18 cellular contexts compared by ENCODE assay signal in genomic region chr6:155374681-155375080, GRCh38.
A peak's percentile ranks its signal among the peaks of the same experiment; 100 is the strongest.
DNase-seq lines count a peak whose midpoint lies in the region; ATAC-seq and TF ChIP-seq lines count a peak whose summit lies in the region.
"Had no signal": no experiment of that assay in that cellular context is flagged by ENCODE, and none has a peak within 500 bp of the region (broad histone marks: within the 10 kb centered on the region; RNA-seq: fewer than 3 reads in every experiment).

No MANE protein-coding gene starts in this region.

- POLR2A ChIA-PET in IMR-90 (lab: Charles Lee; ENCODE audit: unreplicated experiment): no interaction called here
- POLR2A ChIA-PET in activated CD4-positive, alpha-beta memory T cell treated with anti-CD3 and anti-CD28 coated beads for 36 hours (lab: Charles Lee): no interaction called here

- no peak overlapping the region for H2BK120ac ChIP-seq in IMR-90 (ENCODE audit: low read depth, low read length)

- no peaks in the 10 kb centered on the region for H3K9me3 Mint-ChIP-seq in activated CD4-positive, alpha-beta memory T cell treated with anti-CD3 and anti-CD28 coated beads for 36 hours
- peaks cover 8% of the 10 kb centered on the region for H3K9me3 Mint-ChIP-seq in activated CD4-positive, alpha-beta T cell treated with anti-CD3 and anti-CD28 coated beads, Interleukin-2, amount 10 ng/mL, durations not matched to agents 24 days and 14 days
- H3K9me3 Mint-ChIP-seq: CD4-positive, alpha-beta T cell; CD8-positive, alpha-beta memory T cell had no signal

- no CpG with 5 or more reads among the region's 2 CpGs for WGBS in IMR-90 (ENCODE audit: extremely low coverage in 2 of 2, insufficient read length in 1 of 2), 2 experiments

- no peak overlapping the region for H3K23ac ChIP-seq in IMR-90 (ENCODE audit: low read depth, low read length)

- no peaks in the 10 kb centered on the region for H3K27me3 Mint-ChIP-seq in activated CD4-positive, alpha-beta memory T cell treated with anti-CD3 and anti-CD28 coated beads for 36 hours
- H3K27me3 Mint-ChIP-seq in activated CD4-positive, alpha-beta T cell treated with anti-CD3 and anti-CD28 coated beads, Interleukin-2, amount 10 ng/mL, durations not matched to agents 24 days and 14 days: peaks cover 6% of the 10 kb centered on the region
- H3K27me3 Mint-ChIP-seq: B cell; CD4-positive, alpha-beta T cell had no signal

- TF ChIP-seq POLR2A in IMR-90 (IDR thresholded peaks at IDR 0.05; ENCODE audit: low read depth, low read length): no peak

- no peaks in the 10 kb centered on the region for H4K20me1 ChIP-seq in IMR-90 (ENCODE audit: insufficient read depth, low read length)
- H4K20me1 ChIP-seq: BLaER1 treated with 17β-estradiol and CSF1 and Interleukin-3, amounts not matched to agents 10 nM and 100 nM had no signal

- H3K9me3 ChIP-seq in IMR-90 (ENCODE audit: control insufficient read depth, insufficient read depth, low read length) (no peaks in the 10 kb centered on the region), left ventricle myocardium inferior (replicated peaks) (no peaks in the 10 kb centered on the region)

- H2AK5ac ChIP-seq in IMR-90 (ENCODE audit: low read depth, low read length): no peak overlapping the region

- H3K4me3 Mint-ChIP-seq in activated CD4-positive, alpha-beta memory T cell treated with anti-CD3 and anti-CD28 coated beads for 36 hours: no peak overlapping the region
- H3K4me3 Mint-ChIP-seq in activated CD4-positive, alpha-beta T cell treated with anti-CD3 and anti-CD28 coated beads, Interleukin-2, amount 10 ng/mL, durations not matched to agents 24 days and 14 days: no peak overlapping the region
- H3K4me3 Mint-ChIP-seq: B cell; CD14-positive monocyte; CD4-positive, alpha-beta T cell; CD8-positive, alpha-beta memory T cell had no signal

- peaks cover 2% of the 10 kb centered on the region; the same call in 1 of the 2 replicates for H3K9me1 ChIP-seq in IMR-90 (ENCODE audit: insufficient read depth, low read length)

- peak overlapping the region; percentile 48; the same call in 1 of the 2 replicates for H3K18ac ChIP-seq in IMR-90 (ENCODE audit: low read depth, low read length)

- intact Hi-C loops in IMR-90 (cut with micrococcal nuclease) (no loop called here), left ventricle myocardium inferior (cut with micrococcal nuclease) (no loop called here)
- intact Hi-C loops in activated CD4-positive, alpha-beta memory T cell treated with anti-CD3 and anti-CD28 coated beads for 36 hours (cut with micrococcal nuclease): no loop called here
- intact Hi-C loops in activated CD4-positive, alpha-beta T cell treated with anti-CD3 and anti-CD28 coated beads, Interleukin-2, amount 10 ng/mL, durations not matched to agents 24 days and 14 days (cut with micrococcal nuclease): no loop called here

- in situ Hi-C loops in IMR-90 (cut with MboI; ENCODE audit: low sequenced_read_pairs): no loop called here

- H3K79me1 ChIP-seq in IMR-90 (ENCODE audit: low read depth in 1 of 2, low read length in 2 of 2): no peaks in the 10 kb centered on the region

- no peak overlapping the region for H3K4ac ChIP-seq in IMR-90 (ENCODE audit: low read depth, low read length)

- no peaks in the 10 kb centered on the region for H3K4me1 Mint-ChIP-seq in activated CD4-positive, alpha-beta memory T cell treated with anti-CD3 and anti-CD28 coated beads for 36 hours (ENCODE audit: low read depth)
- no peaks in the 10 kb centered on the region for H3K4me1 Mint-ChIP-seq in activated CD4-positive, alpha-beta T cell treated with anti-CD3 and anti-CD28 coated beads, Interleukin-2, amount 10 ng/mL, durations not matched to agents 24 days and 14 days
- H3K4me1 Mint-ChIP-seq: CD14-positive monocyte; CD8-positive, alpha-beta memory T cell had no signal

- no peak overlapping the region for H3K9ac ChIP-seq in IMR-90 (ENCODE audit: low read depth, low read length)
- H3K9ac ChIP-seq: BLaER1 treated with 17β-estradiol and CSF1 and Interleukin-3, amounts not matched to agents 10 nM and 100 nM had no signal

- no peak overlapping the region for H2AK9ac ChIP-seq in IMR-90 (replicated peaks; ENCODE audit: low read depth, low read length, poor library complexity)

- peak overlapping the region; percentile 16; the same call in 1 of the 2 replicates for H2BK20ac ChIP-seq in IMR-90 (ENCODE audit: low read depth, low read length)

- no peaks in the 10 kb centered on the region for H3K36me3 Mint-ChIP-seq in activated CD4-positive, alpha-beta memory T cell treated with anti-CD3 and anti-CD28 coated beads for 36 hours
- no peaks in the 10 kb centered on the region for H3K36me3 Mint-ChIP-seq in activated CD4-positive, alpha-beta T cell treated with anti-CD3 and anti-CD28 coated beads, Interleukin-2, amount 10 ng/mL, durations not matched to agents 24 days and 14 days (ENCODE audit: low read depth)
- H3K36me3 Mint-ChIP-seq: CD14-positive monocyte; CD8-positive, alpha-beta memory T cell had no signal

- H3K27me3 ChIP-seq in IMR-90 (ENCODE audit: control insufficient read depth, insufficient read depth, low read length) (no peaks in the 10 kb centered on the region), left ventricle myocardium inferior (ENCODE audit: low read depth) (peaks cover 23% of the 10 kb centered on the region)
- H3K27me3 ChIP-seq: BLaER1 treated with 17β-estradiol and CSF1 and Interleukin-3, amounts not matched to agents 10 nM and 100 nM had no signal

- peaks cover 4% of the 10 kb centered on the region; the same call in 1 of the 2 replicates for H3K4me1 ChIP-seq in IMR-90 (ENCODE audit: control insufficient read depth, insufficient read depth, low read length)
- no peaks in the 10 kb centered on the region for H3K4me1 ChIP-seq in left ventricle myocardium inferior
- H3K4me1 ChIP-seq: BLaER1 treated with 17β-estradiol and CSF1 and Interleukin-3, amounts not matched to agents 10 nM and 100 nM had no signal

- CTCF ChIA-PET in IMR-90 (lab: Yijun Ruan, JAX): no interaction called here
- CTCF ChIA-PET in activated CD4-positive, alpha-beta memory T cell treated with anti-CD3 and anti-CD28 coated beads for 36 hours (lab: Charles Lee): no interaction called here

- no peak overlapping the region; the same call in 1 of the 2 replicates for H4K5ac ChIP-seq in IMR-90 (ENCODE audit: low read depth, low read length)

- H3K36me3 ChIP-seq in IMR-90 (ENCODE audit: control insufficient read depth, insufficient read depth, low read length): no peaks in the 10 kb centered on the region
- H3K36me3 ChIP-seq in left ventricle myocardium inferior: no peaks in the 10 kb centered on the region
- H3K36me3 ChIP-seq: BLaER1 treated with 17β-estradiol and CSF1 and Interleukin-3, amounts not matched to agents 10 nM and 100 nM had no signal

- dilution Hi-C loops in IMR-90 (cut with HindIII; ENCODE audit: low sequenced_read_pairs, unreplicated experiment): no loop called here

- ATAC-seq in IMR-90 (ENCODE audit: low read depth) (no peak), GM21737 (IDR thresholded peaks at IDR 0.05; ENCODE audit: unreplicated experiment) (no peak)
- ATAC-seq: GM12878 had no signal

- H3K27ac ChIP-seq in IMR-90 (ENCODE audit: insufficient read depth, low read length) (no peak overlapping the region), left ventricle myocardium inferior (replicated peaks) (no peak overlapping the region)
- H3K27ac ChIP-seq: BLaER1 treated with 17β-estradiol and CSF1 and Interleukin-3, amounts not matched to agents 10 nM and 100 nM had no signal

- H3K4me2 ChIP-seq in IMR-90 (ENCODE audit: low read depth, low read length): no peak overlapping the region
- H3K4me2 ChIP-seq: BLaER1 treated with 17β-estradiol and CSF1 and Interleukin-3, amounts not matched to agents 10 nM and 100 nM had no signal

- peak overlapping the region; percentile 32 for H2BK5ac ChIP-seq in IMR-90 (ENCODE audit: low read depth, low read length, poor library complexity, severe bottlenecking)

- H3K4me3 ChIP-seq in IMR-90 (ENCODE audit: insufficient read depth, low read depth, low read length): no peak overlapping the region
- no peak overlapping the region for H3K4me3 ChIP-seq in fibroblast of mammary gland (ENCODE audit: control insufficient read depth, low read depth, low read length)
- no peak overlapping the region for H3K4me3 ChIP-seq in left ventricle myocardium inferior
- H3K4me3 ChIP-seq: BLaER1 treated with 17β-estradiol and CSF1 and Interleukin-3, amounts not matched to agents 10 nM and 100 nM; GM12878 had no signal

- no peak overlapping the region for H3K14ac ChIP-seq in IMR-90 (replicated peaks; ENCODE audit: low read depth, low read length)

- H3K27ac Mint-ChIP-seq in activated CD4-positive, alpha-beta memory T cell treated with anti-CD3 and anti-CD28 coated beads for 36 hours: no peak overlapping the region
- no peak overlapping the region for H3K27ac Mint-ChIP-seq in activated CD4-positive, alpha-beta T cell treated with anti-CD3 and anti-CD28 coated beads, Interleukin-2, amount 10 ng/mL, durations not matched to agents 24 days and 14 days
- H3K27ac Mint-ChIP-seq: B cell; CD14-positive monocyte; CD4-positive, alpha-beta T cell; CD8-positive, alpha-beta memory T cell had no signal

- peak; percentile 15 for DNase-seq in ELR (ENCODE audit: low read depth)
- no peak for DNase-seq in IMR-90
- DNase-seq in fibroblast of mammary gland (ENCODE audit: low read depth): peak; percentile 33
- no peak for DNase-seq in activated CD4-positive, alpha-beta memory T cell treated with anti-CD3 and anti-CD28 coated beads for 36 hours
- DNase-seq in left ventricle myocardium inferior: no peak
- DNase-seq in activated CD4-positive, alpha-beta T cell treated with anti-CD3 and anti-CD28 coated beads, Interleukin-2, amount 10 ng/mL, durations not matched to agents 24 days and 14 days: no peak
- DNase-seq: CD4-positive, alpha-beta T cell; CD8-positive, alpha-beta memory T cell; DMS 273 treated with DMSO at 0.1 percent for 48 hours; DMS79; GDM1; H7; HCEC 1CT had no signal

- TF ChIP-seq RAD21 in IMR-90 (IDR thresholded peaks at IDR 0.05; ENCODE audit: low read length): no peak

- no peak overlapping the region for H2BK15ac ChIP-seq in IMR-90 (ENCODE audit: low read depth, low read length)

- no peak overlapping the region for H4K91ac ChIP-seq in IMR-90 (ENCODE audit: insufficient read depth, low read depth, low read length)

- H4K8ac ChIP-seq in IMR-90 (ENCODE audit: low read depth in 2 of 2, low read length in 2 of 2): no peak overlapping the region

- BruUV-seq in IMR-90 (replicated peaks; lab: Mats Ljungman, UMichigan): no TSS peak

- H3K56ac ChIP-seq in IMR-90 (ENCODE audit: extremely low read depth, insufficient read depth, low read length): no peak overlapping the region

- no peak overlapping the region for H2AFZ ChIP-seq in IMR-90 (replicated peaks; ENCODE audit: low read length, poor library complexity)

- TF ChIP-seq CTCF in IMR-90 (conservative IDR thresholded peaks at IDR 0.05; ENCODE audit: low read depth, low read length): no peak
- no peak for TF ChIP-seq CTCF in fibroblast of mammary gland (conservative IDR thresholded peaks at IDR 0.05; ENCODE audit: control insufficient read depth, insufficient read depth, low read depth, low read length)
- TF ChIP-seq CTCF in left ventricle myocardium inferior (IDR thresholded peaks at IDR 0.05; ENCODE audit: borderline replicate concordance): no peak

TF ChIP-seq in IMR-90, 13 proteins besides CTCF, POLR2A, EP300 and RAD21 (continues in another document):
- TF ChIP-seq MXI1 (IDR thresholded peaks at IDR 0.05; ENCODE audit: borderline replicate concordance, low read depth, low read length) (no peak), SMC3 (IDR thresholded peaks at IDR 0.05; ENCODE audit: low read depth, low read length) (no peak), CEBPB (IDR thresholded peaks at IDR 0.05; ENCODE audit: low read depth, low read length) (no peak)

Comparison
In these comparisons a context has a peak if more than half of its experiments do, and no peak if none do; other contexts are left out.
1. DNase-seq: peak in ELR (single experiment) and fibroblast of mammary gland (single experiment); none in IMR-90 (single experiment), activated CD4-positive, alpha-beta memory T cell treated with anti-CD3 and anti-CD28 coated beads for 36 hours (single experiment), left ventricle myocardium inferior (single experiment) and activated CD4-positive, alpha-beta T cell treated with anti-CD3 and anti-CD28 coated beads, Interleukin-2, amount 10 ng/mL, durations not matched to agents 24 days and 14 days (single experiment).